Comparison of ENCODE assay signal across 8 cellular contexts in the genomic region with DNA sequence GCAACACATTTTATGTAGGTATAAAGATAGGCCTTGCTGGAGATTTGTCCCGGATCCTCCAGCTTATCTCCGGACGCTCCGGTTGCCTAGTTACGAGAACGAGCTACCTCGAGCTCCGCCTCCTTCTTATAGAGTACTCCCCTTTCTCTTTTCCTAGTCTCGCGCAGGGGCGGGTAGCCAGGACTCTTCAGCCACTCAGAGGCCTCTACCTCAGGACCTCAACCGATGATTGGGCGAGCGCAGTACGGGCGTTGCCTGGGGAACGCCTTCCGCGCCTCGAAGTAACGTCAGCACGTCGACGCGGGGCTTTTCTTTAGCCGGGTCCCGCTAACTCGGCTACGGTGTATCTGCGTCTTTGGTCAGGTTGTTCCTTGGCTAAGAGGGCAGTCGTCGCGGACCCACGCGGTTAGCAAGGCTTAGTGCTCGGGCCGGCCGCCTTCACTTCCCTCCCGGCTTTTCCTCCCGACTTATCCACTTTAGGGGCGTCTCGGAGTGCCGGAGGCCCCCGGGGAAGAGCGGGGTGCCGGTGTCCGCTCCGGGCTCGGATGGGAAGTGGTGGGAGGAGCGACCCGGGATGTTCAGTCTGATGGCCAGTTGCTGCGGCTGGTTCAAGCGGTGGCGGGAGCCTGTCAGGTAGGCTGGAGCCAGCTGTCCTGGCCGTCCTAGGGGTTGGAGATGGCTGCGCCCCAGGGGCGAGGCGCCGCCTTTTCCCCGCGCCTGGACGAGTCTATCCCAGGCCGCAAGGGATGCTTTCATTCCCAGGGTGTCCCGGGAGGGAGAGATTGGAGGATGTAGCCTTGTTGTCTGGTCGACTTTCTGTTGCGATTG. TPM values are rescaled to one million over a fixed set of nuclear protein-coding genes. Genes with fewer than 3 reads are reported as not detected.
DNase-seq lines count a peak whose midpoint lies in the region; ATAC-seq and TF ChIP-seq lines count a peak whose summit lies in the region.

A gene (plus strand): TSS at position 306 of the 828 bp plus-strand sequence. CDS start 269 bp downstream, at position 575.

- CTCF ChIA-PET in AG04450 (lab: Charles Lee) (interaction anchor here (1.0 to 1.5 kb wide), 2 partner anchors 25 to 90 kb away, joined by 5 to 6 read pairs; no protein-coding TSS in a partner anchor), activated B cell treated with CpG ODN at 0.5 μM for 24 hours (lab: Charles Lee) (interaction anchor here (1.4 kb wide), 1 partner anchor 83 kb away, joined by 5 read pairs; a partner anchor contains a TSS)

- H3K4me3 ChIP-seq in AG04450 (ENCODE audit: low read depth, low read length): peak within 1 kb of the TSS; percentile 86

- H3K27ac ChIP-seq in AG04450 (ENCODE audit: low read depth, low read length) (peak within 1 kb of the TSS; percentile 97), caudate nucleus (ENCODE audit: low read depth, low read length) (peak within 1 kb of the TSS; percentile 32)

- POLR2A ChIA-PET in AG04450 (lab: Yijun Ruan, JAX): interaction anchor here (0.8 to 1.0 kb wide), 2 partner anchors 8 to 83 kb away, joined by 7 to 12 read pairs; a partner anchor contains a TSS
- POLR2A ChIA-PET in activated B cell treated with CpG ODN at 0.5 μM for 24 hours (lab: Charles Lee): interaction anchor here (0.6 to 1.5 kb wide), 3 partner anchors 9 to 83 kb away, joined by 5 to 16 read pairs (median 6); a partner anchor contains a TSS

- DNase-seq in AG04450 (ENCODE audit: low read depth, low spot score) (peak; percentile 93), NCI-H226 (peak; percentile 99), activated B cell treated with CpG ODN at 0.5 μM for 24 hours (peak; percentile 81), caudate nucleus (lab: John Stamatoyannopoulos, UW) (peak; percentile 46 to 99 (median 96)), immature natural killer cell (peak; percentile 91 to 93 (median 93)), smooth muscle cell of the brain vasculature (ENCODE audit: low read depth, low spot score) (peak; percentile 95)

- H3K9me3 Mint-ChIP-seq in activated B cell treated with CpG ODN at 0.5 μM for 24 hours: no peaks in the 10 kb centered on the region
- H3K9me3 Mint-ChIP-seq in immature natural killer cell: no peaks in the 10 kb centered on the region

- no peaks in the 10 kb centered on the region for H3K27me3 Mint-ChIP-seq in activated B cell treated with CpG ODN at 0.5 μM for 24 hours
- H3K27me3 Mint-ChIP-seq in immature natural killer cell (ENCODE audit: low read depth in 3 of 3): peaks cover 0 to 8% (median 6%) of the 10 kb centered on the region in 3 donors

- ATAC-seq in GM18909 (IDR thresholded peaks at IDR 0.05; ENCODE audit: poor library complexity, unreplicated experiment): peak; percentile 100
- ATAC-seq in HG03175 (IDR thresholded peaks at IDR 0.05; ENCODE audit: unreplicated experiment): peak; percentile 100
- peak; percentile 100 for ATAC-seq in activated B cell treated with CpG ODN at 0.5 μM for 24 hours (ENCODE audit: low read depth)

- no peaks in the 10 kb centered on the region for H3K36me3 Mint-ChIP-seq in activated B cell treated with CpG ODN at 0.5 μM for 24 hours (ENCODE audit: low read depth)
- H3K36me3 Mint-ChIP-seq in immature natural killer cell: no peaks in the 10 kb centered on the region

- no peaks in the 10 kb centered on the region for H3K27me3 ChIP-seq in AG04450 (ENCODE audit: control insufficient read depth, insufficient read depth, low read length)

- H3K9me3 ChIP-seq in AG04450 (ENCODE audit: control insufficient read depth, insufficient read depth, low read length): no peaks in the 10 kb centered on the region; the same call in 1 of the 2 replicates

- intact Hi-C loops in activated B cell treated with CpG ODN at 0.5 μM for 24 hours (cut with micrococcal nuclease): loop anchor here (1.0 to 2.0 kb wide), 2 partner anchors 25 to 82 kb away; a partner anchor contains a TSS

- peak within 1 kb of the TSS; percentile 89 for H3K27ac Mint-ChIP-seq in activated B cell treated with CpG ODN at 0.5 μM for 24 hours
- peak within 1 kb of the TSS; percentile 87 to 95 (median 88) for H3K27ac Mint-ChIP-seq in immature natural killer cell

- TF ChIP-seq CTCF in AG04450 (IDR thresholded peaks at IDR 0.05; ENCODE audit: low read depth, low read length) (no peak), activated B cell treated with CpG ODN at 0.5 μM for 24 hours (IDR thresholded peaks at IDR 0.05) (no peak)

- H3K4me1 Mint-ChIP-seq in activated B cell treated with CpG ODN at 0.5 μM for 24 hours (peaks cover 14% of the 10 kb centered on the region), immature natural killer cell (peaks cover 17 to 30% of the 10 kb centered on the region in 2 donors)

- H3K4me3 Mint-ChIP-seq in activated B cell treated with CpG ODN at 0.5 μM for 24 hours (peak within 1 kb of the TSS; percentile 89), immature natural killer cell (peak within 1 kb of the TSS; percentile 87 to 94 (median 91))

RNA-seq across cellular contexts. Expression of the gene that starts here (rescaled TPM):
- 4.4 and 6.3 TPM in 2 replicates for polyA plus RNA-seq in AG04450 (2011; rRNA removed)
- polyA minus RNA-seq in AG04450 (2011; rRNA and poly(A)+ RNA removed): 2.7 and 2.9 TPM in 2 replicates
- 9.9 and 12.1 TPM in 2 replicates for total RNA-seq in activated B cell treated with CpG ODN at 0.5 μM for 24 hours
- polyA plus RNA-seq in immature natural killer cell: 1 to 10 TPM; 4.3 to 6.5 (median 4.5) TPM

Comparison
In these comparisons a context has a peak if more than half of its experiments do, and no peak if none do; other contexts are left out.
1. Peak in every context shown above with its lines: DNase-seq, ATAC-seq, H3K4me3 ChIP-seq and H3K27ac ChIP-seq.